24 cellular contexts compared by ENCODE assay signal in genomic region chr1:29901618-29902017, GRCh38.
DNase-seq lines count a peak whose midpoint lies in the region; ATAC-seq, FAIRE-seq and TF ChIP-seq lines count a peak whose summit lies in the region.
"Had no signal": no experiment of that assay in that cellular context is flagged by ENCODE, and none has a peak within 500 bp of the region (broad histone marks: within the 10 kb centered on the region; RNA-seq: fewer than 3 reads in every experiment).

No MANE protein-coding gene starts in this region.

- no peaks in the 10 kb centered on the region for H3K9me3 ChIP-seq in HUES48 (ENCODE audit: control insufficient read depth, insufficient read depth, low read length)
- no peaks in the 10 kb centered on the region for H3K9me3 ChIP-seq in H1 (ENCODE audit: insufficient read depth in 2 of 2, low read depth in 1 of 2, low read length in 1 of 2)
- H3K9me3 ChIP-seq: body of pancreas, esophagus muscularis mucosa, gastroesophageal sphincter, pancreas, uterus had no signal

- DNase-seq in DMS79 (lab: John Stamatoyannopoulos, UW), result peak; percentile 38
- no peak for DNase-seq in H1 (ENCODE audit: low read depth in 1 of 2, low spot score in 2 of 2)
- peak; percentile 83 for DNase-seq in left kidney (ENCODE audit: low read depth, low spot score)
- no peak for DNase-seq in activated CD8-positive, alpha-beta memory T cell treated with anti-CD3 and anti-CD28 coated beads, Interleukin-2, amount 10 ng/mL, durations not matched to agents 7 days and 5 days
- DNase-seq in SIG-M5 treated with dmso at 0.1 percent for 504 hours (lab: John Stamatoyannopoulos, UW; ENCODE audit: unreplicated experiment), result no peak
- DNase-seq: activated CD4-positive, alpha-beta memory T cell treated with anti-CD3 and anti-CD28 coated beads, Interleukin-2, amount 10 ng/mL, durations not matched to agents 7 days and 5 days; activated gamma-delta T cell treated with Interleukin-2 at 50 U/mL for 16 hours; body of pancreas; Calu3; effector CD4-positive, alpha-beta T cell; Karpas-422; kidney glomerular epithelial cell; natural killer cell; NCI-H2029; pancreas; substantia nigra; T1000; uterus had no signal

- H3K4me1 Mint-ChIP-seq in activated CD8-positive, alpha-beta memory T cell treated with anti-CD3 and anti-CD28 coated beads, Interleukin-2, amount 10 ng/mL, durations not matched to agents 7 days and 5 days, result no peaks in the 10 kb centered on the region
- H3K4me1 Mint-ChIP-seq: activated CD4-positive, alpha-beta memory T cell treated with anti-CD3 and anti-CD28 coated beads, Interleukin-2, amount 10 ng/mL, durations not matched to agents 7 days and 5 days; natural killer cell had no signal

- no peaks in the 10 kb centered on the region for H3K9me3 Mint-ChIP-seq in activated CD8-positive, alpha-beta memory T cell treated with anti-CD3 and anti-CD28 coated beads, Interleukin-2, amount 10 ng/mL, durations not matched to agents 7 days and 5 days (ENCODE audit: low read depth)
- H3K9me3 Mint-ChIP-seq: activated CD4-positive, alpha-beta memory T cell treated with anti-CD3 and anti-CD28 coated beads, Interleukin-2, amount 10 ng/mL, durations not matched to agents 7 days and 5 days; natural killer cell had no signal

- no peak overlapping the region for H3K4me3 Mint-ChIP-seq in activated CD8-positive, alpha-beta memory T cell treated with anti-CD3 and anti-CD28 coated beads, Interleukin-2, amount 10 ng/mL, durations not matched to agents 7 days and 5 days
- H3K4me3 Mint-ChIP-seq: activated CD4-positive, alpha-beta memory T cell treated with anti-CD3 and anti-CD28 coated beads, Interleukin-2, amount 10 ng/mL, durations not matched to agents 7 days and 5 days; natural killer cell had no signal

- no peak overlapping the region for H2BK120ac ChIP-seq in H1 (replicated peaks; ENCODE audit: low read depth, low read length)

- 30% methylated on average over 7 of the region's 7 CpGs; no CpG with 5 or more reads in 1 of the 2 experiments for WGBS in H1 (ENCODE audit: extremely low coverage in 1 of 2, insufficient coverage in 1 of 2, insufficient read length in 1 of 2, insufficient replicate concordance in 2 of 2, low coverage in 1 of 2, low lambda C conversion rate in 2 of 2, missing lambda C conversion rate in 1 of 2), 2 experiments

- no peak overlapping the region for H3K27ac Mint-ChIP-seq in activated CD8-positive, alpha-beta memory T cell treated with anti-CD3 and anti-CD28 coated beads, Interleukin-2, amount 10 ng/mL, durations not matched to agents 7 days and 5 days
- H3K27ac Mint-ChIP-seq: activated CD4-positive, alpha-beta memory T cell treated with anti-CD3 and anti-CD28 coated beads, Interleukin-2, amount 10 ng/mL, durations not matched to agents 7 days and 5 days; natural killer cell had no signal

- H3K4me3 ChIP-seq in HUES48 (ENCODE audit: low read depth, low read length) (no peak overlapping the region), H1 (ENCODE audit: extremely low read depth in 1 of 4, insufficient read depth in 2 of 4, low read depth in 3 of 4, low read length in 4 of 4) (no peak overlapping the region; a peak in 1 of 8 replicates)
- H3K4me3 ChIP-seq: body of pancreas, esophagus muscularis mucosa, gastroesophageal sphincter, pancreas, uterus had no signal

- H3K36me3 ChIP-seq in HUES48 (ENCODE audit: control insufficient read depth, insufficient read depth, low read length) (no peaks in the 10 kb centered on the region), H1 (ENCODE audit: control insufficient read depth in 2 of 4, insufficient read depth in 4 of 4, low read length in 3 of 4) (no peaks in the 10 kb centered on the region)
- H3K36me3 ChIP-seq: esophagus muscularis mucosa, gastroesophageal sphincter, pancreas, uterus had no signal

- H3K14ac ChIP-seq in H1 (ENCODE audit: insufficient read length), result no peak overlapping the region

- no peak for TF ChIP-seq EP300 in H1 (IDR thresholded peaks at IDR 0.05; ENCODE audit: borderline replicate concordance in 1 of 2, low read depth in 2 of 2, low read length in 2 of 2)

- H2BK20ac ChIP-seq in H1 (ENCODE audit: low read length), result no peak overlapping the region

- no peaks in the 10 kb centered on the region for H3K23me2 ChIP-seq in H1 (ENCODE audit: low read depth, low read length)

- H4K8ac ChIP-seq in H1 (ENCODE audit: extremely low read depth, insufficient read depth, low read length), result no peak overlapping the region

- ATAC-seq in HG02642 (IDR thresholded peaks at IDR 0.05; ENCODE audit: poor library complexity, unreplicated experiment) (no peak), GM21737 (IDR thresholded peaks at IDR 0.05; ENCODE audit: unreplicated experiment) (no peak)
- ATAC-seq in activated CD8-positive, alpha-beta memory T cell treated with anti-CD3 and anti-CD28 coated beads, Interleukin-2, amount 10 ng/mL, durations not matched to agents 7 days and 5 days, result no peak
- ATAC-seq: body of pancreas, gastroesophageal sphincter, natural killer cell, pancreas had no signal

- H3K27me3 ChIP-seq in HUES48 (ENCODE audit: control insufficient read depth, insufficient read depth, low read length) (no peaks in the 10 kb centered on the region), H1 (replicated peaks in 1 of 4; ENCODE audit: control insufficient read depth in 3 of 4, extremely low read depth in 1 of 4, insufficient read depth in 3 of 4, low read length in 3 of 4) (no peaks in the 10 kb centered on the region)
- H3K27me3 ChIP-seq: body of pancreas, uterus had no signal

- no peak overlapping the region for H2AK5ac ChIP-seq in H1 (ENCODE audit: low read depth, low read length)

- TF ChIP-seq CTCF in H1 (IDR thresholded peaks at IDR 0.05; ENCODE audit: control extremely low read depth in 1 of 3, insufficient read depth in 1 of 3, low read depth in 1 of 3, low read length in 3 of 3), result no peak

- peak overlapping the region; percentile 60 for H3K27ac ChIP-seq in HUES48 (ENCODE audit: low read depth, low read length)
- H3K27ac ChIP-seq in H1 (ENCODE audit: low read depth, low read length), result no peak overlapping the region
- H3K27ac ChIP-seq: body of pancreas, C4-2B, esophagus muscularis mucosa, gastroesophageal sphincter, pancreas, uterus had no signal

- H3K4me1 ChIP-seq in HUES48 (ENCODE audit: control insufficient read depth, insufficient read depth, low read length), result peaks cover 9% of the 10 kb centered on the region
- H3K4me1 ChIP-seq in H1 (replicated peaks in 1 of 4; ENCODE audit: control insufficient read depth in 3 of 4, insufficient read depth in 4 of 4, low read length in 3 of 4), result peaks cover 3 to 14% (median 5%) of the 10 kb centered on the region in 4 experiments; a peak in 6 of 7 replicates
- H3K4me1 ChIP-seq: body of pancreas, pancreas, uterus had no signal

- POLR2A ChIA-PET in H1 (lab: Charles Lee; ENCODE audit: partially characterized antibody), result no interaction called here

- H3K36me3 Mint-ChIP-seq in activated CD8-positive, alpha-beta memory T cell treated with anti-CD3 and anti-CD28 coated beads, Interleukin-2, amount 10 ng/mL, durations not matched to agents 7 days and 5 days, result no peaks in the 10 kb centered on the region
- H3K36me3 Mint-ChIP-seq: natural killer cell had no signal

- FAIRE-seq in H1 (lab: Jason Lieb, UNC), result no peak
- FAIRE-seq: pancreas had no signal

- CTCF ChIA-PET in H1 (lab: Charles Lee; ENCODE audit: partially characterized antibody), result interaction anchor here (1.1 to 4.4 kb wide), 5 partner anchors 12 to 453 kb away, joined by 3 to 18 read pairs (median 5); no protein-coding TSS in a partner anchor
- CTCF ChIA-PET in activated CD8-positive, alpha-beta memory T cell treated with anti-CD3 and anti-CD28 coated beads, Interleukin-2, amount 10 ng/mL, durations not matched to agents 7 days and 5 days (lab: Charles Lee), result no interaction called here

- peaks cover 14% of the 10 kb centered on the region for H3K27me3 Mint-ChIP-seq in activated CD8-positive, alpha-beta memory T cell treated with anti-CD3 and anti-CD28 coated beads, Interleukin-2, amount 10 ng/mL, durations not matched to agents 7 days and 5 days

- H4K91ac ChIP-seq in H1 (replicated peaks; ENCODE audit: insufficient read length, low read length), result peak overlapping the region; percentile 75

- no peaks in the 10 kb centered on the region for H4K20me1 ChIP-seq in H1 (replicated peaks in 1 of 2; ENCODE audit: control insufficient read depth in 1 of 2, insufficient read depth in 2 of 2, low read length in 2 of 2)

- H3K9ac ChIP-seq in HUES48 (ENCODE audit: low read depth, low read length) (no peak overlapping the region), H1 (replicated peaks in 1 of 4; ENCODE audit: extremely low read depth in 1 of 4, low read depth in 3 of 4, low read length in 3 of 4) (no peak overlapping the region; a peak in 1 of 7 replicates)

- H2BK15ac ChIP-seq in H1 (ENCODE audit: low read length), result no peak overlapping the region; the same call in 1 of the 2 replicates

- TF ChIP-seq RAD21 in H1 (IDR thresholded peaks at IDR 0.05 in 1 of 2, conservative IDR thresholded peaks at IDR 0.05 in 1 of 2; ENCODE audit: low read depth in 2 of 2, low read length in 2 of 2), result no peak

- no peak overlapping the region for H3K56ac ChIP-seq in H1 (replicated peaks; ENCODE audit: insufficient read length, low read depth, low read length)

- H3K4me2 ChIP-seq in H1 (ENCODE audit: insufficient read depth in 1 of 2, low read depth in 2 of 2, low read length in 2 of 2), result peak overlapping the region; percentile 7 to 40; a peak in 2 of 4 replicates

- H3K4ac ChIP-seq in H1 (replicated peaks; ENCODE audit: insufficient read length, low read depth, low read length), result no peak overlapping the region

- H3K79me2 ChIP-seq in H1 (ENCODE audit: control insufficient read depth in 1 of 2, insufficient read depth in 2 of 2, low read length in 2 of 2), result no peaks in the 10 kb centered on the region

- 0 out of 2 replicates have a peak overlapping the region, but pooled peaks have one; percentile 38 for H3K18ac ChIP-seq in H1 (ENCODE audit: extremely low read depth, low read length)

- no peaks in the 10 kb centered on the region for H3K79me1 ChIP-seq in H1 (ENCODE audit: low read depth, low read length)

- no peak overlapping the region for H3K23ac ChIP-seq in H1 (ENCODE audit: insufficient read length)

- TF ChIP-seq POLR2A in H1 (IDR thresholded peaks at IDR 0.05; ENCODE audit: control extremely low read depth in 1 of 2, low read depth in 2 of 2, low read length in 2 of 2), result no peak

- H2AFZ ChIP-seq in H1 (ENCODE audit: low read length), result 0 out of 2 replicates have a peak overlapping the region, but pooled peaks have one; percentile 10

- no peak overlapping the region for H4K5ac ChIP-seq in H1 (ENCODE audit: insufficient read length, low read depth, low read length)

- H2BK5ac ChIP-seq in H1 (ENCODE audit: low read depth, low read length), result no peak overlapping the region; the same call in 1 of the 2 replicates

- H2BK12ac ChIP-seq in H1 (ENCODE audit: low read depth, low read length), result peak overlapping the region; percentile 63; the same call in 1 of the 2 replicates

TF ChIP-seq in H1, 55 proteins besides CTCF, POLR2A, EP300 and RAD21:
- TF ChIP-seq EGR1 (IDR thresholded peaks at IDR 0.05; ENCODE audit: borderline replicate concordance, low read depth, low read length), result 0 out of 2 replicates have a peak, but pooled peaks have one; percentile 38
- no peak for TF ChIP-seq MAFK (IDR thresholded peaks at IDR 0.05; ENCODE audit: low read depth, low read length)
- TF ChIP-seq CHD1 (IDR thresholded peaks at IDR 0.05; ENCODE audit: low read depth, low read length), result no peak

Comparison
In these comparisons a context has a peak if more than half of its experiments do, and no peak if none do; other contexts are left out.
1. DNase-seq: peak in DMS79 (single experiment) and left kidney (single experiment); none in H1 (0 of 2), activated CD8-positive, alpha-beta memory T cell treated with anti-CD3 and anti-CD28 coated beads, Interleukin-2, amount 10 ng/mL, durations not matched to agents 7 days and 5 days (single experiment) and SIG-M5 treated with dmso at 0.1 percent for 504 hours (single experiment).